32 cellular contexts compared by ENCODE assay signal in genomic region chr9:338602-339001, GRCh38.
"Had no signal": no experiment of that assay in that cellular context is flagged by ENCODE, and none has a peak within 500 bp of the region (broad histone marks: within the 10 kb centered on the region; RNA-seq: fewer than 3 reads in every experiment).

No MANE protein-coding gene starts in this region.

- H3K36me3 Mint-ChIP-seq: WTC11 had no signal

- H3K27me3 ChIP-seq: esophagus muscularis mucosa, left lung, suprapubic skin, tibial artery, upper lobe of right lung had no signal

- H3K9me3 ChIP-seq: esophagus muscularis mucosa, heart left ventricle, left lung, lower lobe of right lung, suprapubic skin, tibial artery, upper lobe of right lung had no signal

- H3K27ac ChIP-seq: esophagus muscularis mucosa, foreskin keratinocyte, heart left ventricle, left lung, lower lobe of right lung, skin epidermis, suprapubic skin, tibial artery, upper lobe of right lung had no signal

- FAIRE-seq: bronchial epithelial cell, TTC549 had no signal

- H3K27ac Mint-ChIP-seq: activated CD8-positive, alpha-beta T cell treated with anti-CD3 and anti-CD28 coated beads for 36 hours; activated naive CD8-positive, alpha-beta T cell; activated T-helper 1 cell treated with anti-CD3 and anti-CD28 coated beads, Interleukin-12 subunit alpha, Interleukin-12 subunit beta, Interleukin-2, Interleukin-4 antibody, amounts not matched to agents 30 ng/mL and 10 ng/mL and 1 ng/mL, durations not matched to agents 14 hours and 24 hours and 36 hours; dendritic cell treated with granulocyte-macrophage colony-stimulating factor and Interleukin-4, amounts not matched to agents 40 ng/mL and 50 ng/mL, for 4 days; natural killer cell treated with Interleukin-12 subunit alpha and Interleukin-12 subunit beta and Interleukin-15 and Interleukin-18, amount 100 ng/mL, for 72 hours; T-helper 1 cell treated with Interleukin-12 subunit alpha and Interleukin-12 subunit beta and Interleukin-4 antibody, amounts not matched to agents 30 μg/mL and 1 μg/mL, for 36 hours; WTC11 had no signal

- H3K9me3 Mint-ChIP-seq: activated CD8-positive, alpha-beta T cell treated with anti-CD3 and anti-CD28 coated beads for 36 hours; activated T-helper 1 cell treated with anti-CD3 and anti-CD28 coated beads, Interleukin-12 subunit alpha, Interleukin-12 subunit beta, Interleukin-2, Interleukin-4 antibody, amounts not matched to agents 30 ng/mL and 10 ng/mL and 1 ng/mL, durations not matched to agents 14 hours and 24 hours and 36 hours; central memory CD8-positive, alpha-beta T cell; dendritic cell treated with granulocyte-macrophage colony-stimulating factor and Interleukin-4, amounts not matched to agents 40 ng/mL and 50 ng/mL, for 4 days; natural killer cell treated with Interleukin-12 subunit alpha and Interleukin-12 subunit beta and Interleukin-15 and Interleukin-18, amount 100 ng/mL, for 72 hours; T-helper 1 cell treated with Interleukin-12 subunit alpha and Interleukin-12 subunit beta and Interleukin-4 antibody, amounts not matched to agents 30 μg/mL and 1 μg/mL, for 36 hours; WTC11 had no signal

- H3K4me1 ChIP-seq: foreskin keratinocyte, heart left ventricle, suprapubic skin, upper lobe of right lung had no signal

- H3K27me3 Mint-ChIP-seq: activated CD8-positive, alpha-beta T cell treated with anti-CD3 and anti-CD28 coated beads for 36 hours; activated naive CD8-positive, alpha-beta T cell; central memory CD8-positive, alpha-beta T cell; dendritic cell treated with granulocyte-macrophage colony-stimulating factor and Interleukin-4, amounts not matched to agents 40 ng/mL and 50 ng/mL, for 4 days; natural killer cell treated with Interleukin-12 subunit alpha and Interleukin-12 subunit beta and Interleukin-15 and Interleukin-18, amount 100 ng/mL, for 72 hours had no signal

- H3K4me3 Mint-ChIP-seq: activated CD8-positive, alpha-beta T cell treated with anti-CD3 and anti-CD28 coated beads for 36 hours; activated naive CD8-positive, alpha-beta T cell; activated T-helper 1 cell treated with anti-CD3 and anti-CD28 coated beads, Interleukin-12 subunit alpha, Interleukin-12 subunit beta, Interleukin-2, Interleukin-4 antibody, amounts not matched to agents 30 ng/mL and 10 ng/mL and 1 ng/mL, durations not matched to agents 14 hours and 24 hours and 36 hours; central memory CD8-positive, alpha-beta T cell; dendritic cell treated with granulocyte-macrophage colony-stimulating factor and Interleukin-4, amounts not matched to agents 40 ng/mL and 50 ng/mL, for 4 days; natural killer cell treated with Interleukin-12 subunit alpha and Interleukin-12 subunit beta and Interleukin-15 and Interleukin-18, amount 100 ng/mL, for 72 hours; T-helper 1 cell treated with Interleukin-12 subunit alpha and Interleukin-12 subunit beta and Interleukin-4 antibody, amounts not matched to agents 30 μg/mL and 1 μg/mL, for 36 hours; WTC11 had no signal

- DNase-seq: activated CD4-positive, alpha-beta T cell treated with anti-CD3 and anti-CD28 coated beads, Interleukin-2, amount 50 U/mL, for 1 hour; activated CD8-positive, alpha-beta T cell treated with anti-CD3 and anti-CD28 coated beads for 36 hours; activated gamma-delta T cell; anterior cingulate cortex; foreskin keratinocyte; heart left ventricle; hypothalamus; kidney glomerular epithelial cell; left lung; lower lobe of right lung; mesendoderm; stimulated activated CD4-positive, alpha-beta T cell treated with anti-CD3 and anti-CD28 coated beads, Interleukin-12 subunit alpha, Interleukin-12 subunit beta, amount 100 ng/mL, for 4 hours; stimulated activated CD4-positive, alpha-beta T cell treated with anti-CD3 and anti-CD28 coated beads, Interleukin-4, amount 100 ng/mL, for 4 hours; stimulated activated CD8-positive, alpha-beta memory T cell treated with anti-CD3 and anti-CD28 coated beads, Interleukin-4, amount 100 ng/mL, for 48 hours; stimulated activated naive CD4-positive, alpha-beta T cell; SW 1271; T-helper 9 cell; tibial artery; upper lobe of right lung had no signal

- ATAC-seq: activated CD8-positive, alpha-beta T cell treated with anti-CD3 and anti-CD28 coated beads for 36 hours; foreskin keratinocyte; heart left ventricle; left lung; lower lobe of right lung; natural killer cell treated with Interleukin-12 subunit alpha and Interleukin-12 subunit beta and Interleukin-15 and Interleukin-18, amount 100 ng/mL, for 72 hours; sciatic nerve; upper lobe of right lung; WTC11 had no signal

- H3K4me3 ChIP-seq: esophagus muscularis mucosa, heart left ventricle, left lung, lower lobe of right lung, skin epidermis, suprapubic skin, tibial artery, upper lobe of right lung had no signal
